In the genomic region with DNA sequence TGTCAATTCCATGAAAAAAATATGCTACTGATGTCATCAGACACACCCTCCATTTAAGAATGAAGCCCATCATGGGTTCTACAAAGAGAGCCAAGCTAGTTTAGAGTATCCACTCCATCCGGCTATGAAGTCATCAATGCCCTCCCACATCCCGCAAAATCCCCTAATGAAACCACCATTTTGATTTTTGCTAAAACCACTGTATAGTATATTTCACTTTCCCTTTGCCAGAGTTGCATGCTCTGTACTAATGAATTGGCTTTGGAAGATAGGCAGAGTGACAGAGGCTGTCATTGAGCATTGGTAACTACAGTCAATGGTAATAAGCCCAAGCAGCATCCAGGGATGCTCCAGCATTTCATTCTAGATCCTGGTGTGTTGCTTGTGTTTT, we compare ENCODE assay signal across 1 cellular context.
TF ChIP-seq lines count a peak whose summit lies in the region.

No MANE protein-coding gene starts in this region.

TF ChIP-seq in GM12878, 131 proteins besides CTCF, POLR2A, EP300 and RAD21 (continued from another document):
- TF ChIP-seq PKNOX1 (IDR thresholded peaks at IDR 0.05) (peak; percentile 61; the same call in 1 of the 2 replicates), NFIC (IDR thresholded peaks at IDR 0.05; ENCODE audit: low read depth, low read length) (peak; percentile 63; the same call in 1 of the 2 replicates)
TF ChIP-seq in GM12878: peak in this region for 11.
